ENCODE assay signal across 8 cellular contexts in the genomic region with DNA sequence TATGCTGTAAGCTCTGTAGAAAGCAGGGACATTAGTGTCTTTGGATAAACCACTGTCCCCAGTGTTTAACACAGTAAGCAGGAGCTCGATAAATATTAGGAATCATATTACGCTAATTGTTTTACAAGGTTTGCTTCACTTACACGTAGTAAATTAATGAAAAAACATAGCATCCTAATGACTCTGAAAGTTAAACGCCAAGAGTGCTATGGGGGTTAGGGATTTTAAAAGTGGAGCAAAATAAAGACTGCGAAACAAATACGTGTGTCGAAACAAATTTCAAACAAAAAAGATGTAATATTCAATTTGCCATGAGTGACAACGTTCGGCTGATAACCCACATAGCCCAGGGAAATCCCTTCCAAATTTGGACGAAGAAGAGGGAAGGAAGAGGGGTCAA. TPM values are rescaled to one million over a fixed set of nuclear protein-coding genes. Genes with fewer than 3 reads are reported as not detected.
DNase-seq lines count a peak whose midpoint lies in the region; ATAC-seq and TF ChIP-seq lines count a peak whose summit lies in the region.
"Not testable (repeated sequence)": the region's sequence is repeated elsewhere in the genome, so short reads cannot be mapped to it uniquely, and the experiment has no call there.

No MANE protein-coding gene starts in this region.

- H3K4me3 Mint-ChIP-seq in CD4-positive, alpha-beta memory T cell: peak overlapping the region; percentile 69 to 97 (median 92)
- H3K4me3 Mint-ChIP-seq in activated B cell treated with CpG ODN at 0.5 μM for 24 hours: peak overlapping the region; percentile 92

- H3K27ac ChIP-seq in CD4-positive, alpha-beta memory T cell (ENCODE audit: low read depth, low read length): peak overlapping the region; percentile 87
- H3K27ac ChIP-seq in KOPT-K1 (ENCODE audit: low read depth, low read length, poor library complexity, severe bottlenecking) (peak overlapping the region; percentile 97), esophagus squamous epithelium (peak overlapping the region in 2 of 4 donors; percentile 84 to 88), liver (ENCODE audit: low read depth in 1 of 2, low read length in 2 of 2) (peak overlapping the region; percentile 48 to 94), ovary (peak overlapping the region in 1 of 2 donors; percentile 70)
- H3K27ac ChIP-seq in thymus (ENCODE audit: low read depth): not testable (repeated sequence)

- not testable (repeated sequence) for H3K27me3 Mint-ChIP-seq in CD4-positive, alpha-beta memory T cell; activated B cell treated with CpG ODN at 0.5 μM for 24 hours

- CTCF ChIA-PET in CD4-positive, alpha-beta memory T cell (lab: Charles Lee; ENCODE audit: partially characterized antibody): interaction anchor here (0.7 to 1.5 kb wide), 3 partner anchors 131 to 481 kb away, joined by 3 to 6 read pairs (median 3); no protein-coding TSS in a partner anchor
- CTCF ChIA-PET in activated B cell treated with CpG ODN at 0.5 μM for 24 hours (lab: Charles Lee): interaction anchor here (0.6 kb wide), 1 partner anchor 1778 kb away, joined by 3 read pairs; no protein-coding TSS in a partner anchor

- TF ChIP-seq CTCF in activated B cell treated with CpG ODN at 0.5 μM for 24 hours (IDR thresholded peaks at IDR 0.05); astrocyte of the spinal cord (IDR thresholded peaks at IDR 0.05; ENCODE audit: low read depth, low read length); esophagus squamous epithelium (IDR thresholded peaks at IDR 0.05); liver (IDR thresholded peaks at IDR 0.05; ENCODE audit: low read depth, low read length, missing input control); ovary (IDR thresholded peaks at IDR 0.05): not testable (repeated sequence)

- H3K27ac Mint-ChIP-seq in CD4-positive, alpha-beta memory T cell: peak overlapping the region; percentile 90 to 99 (median 99)
- peak overlapping the region; percentile 74 for H3K27ac Mint-ChIP-seq in activated B cell treated with CpG ODN at 0.5 μM for 24 hours

- TF ChIP-seq RAD21 in liver (IDR thresholded peaks at IDR 0.05): not testable (repeated sequence)

- in situ Hi-C loops in astrocyte of the spinal cord (cut with HindIII; ENCODE audit: low sequenced_read_pairs): not testable (repeated sequence)

- not testable (repeated sequence) for H3K27me3 ChIP-seq in CD4-positive, alpha-beta memory T cell (ENCODE audit: insufficient read depth, low read length); esophagus squamous epithelium; liver (ENCODE audit: control insufficient read depth in 4 of 4, insufficient read depth in 4 of 4, low read length in 3 of 4); ovary; thymus (ENCODE audit: control insufficient read depth, insufficient read depth)

- not testable (repeated sequence) for H3K36me3 ChIP-seq in CD4-positive, alpha-beta memory T cell (ENCODE audit: insufficient read depth, low read length); liver (ENCODE audit: control insufficient read depth in 4 of 4, insufficient read depth in 3 of 4, low read depth in 1 of 4, low read length in 3 of 4); ovary; thymus (ENCODE audit: control insufficient read depth, insufficient read depth)
- peaks cover 14% of the 10 kb centered on the region for H3K36me3 ChIP-seq in KOPT-K1 (ENCODE audit: insufficient read depth, low read length)
- peaks cover 0 to 16% (median 0%) of the 10 kb centered on the region in 3 donors for H3K36me3 ChIP-seq in esophagus squamous epithelium

- TF ChIP-seq POLR2A in esophagus squamous epithelium (IDR thresholded peaks at IDR 0.05); ovary (IDR thresholded peaks at IDR 0.05): not testable (repeated sequence)

- POLR2A ChIA-PET in CD4-positive, alpha-beta memory T cell (lab: Charles Lee; ENCODE audit: partially characterized antibody): interaction anchor here (0.7 to 2.7 kb wide), 3 partner anchors 134 to 554 kb away, joined by 3 to 24 read pairs (median 3); a partner anchor contains a TSS
- POLR2A ChIA-PET in activated B cell treated with CpG ODN at 0.5 μM for 24 hours (lab: Charles Lee): interaction anchor here (0.7 to 1.6 kb wide), 5 partner anchors 133 to 369 kb away, joined by 3 to 6 read pairs (median 3); a partner anchor contains a TSS

- H3K4me3 ChIP-seq in CD4-positive, alpha-beta memory T cell (ENCODE audit: low read length in 2 of 2): peak overlapping the region in 1 of 2 donors; percentile 69
- H3K4me3 ChIP-seq in astrocyte of the spinal cord (ENCODE audit: low read depth, low read length): peak overlapping the region; percentile 41
- H3K4me3 ChIP-seq in esophagus squamous epithelium: peak overlapping the region in 3 of 4 donors; percentile 55 to 68 (median 58)
- peak overlapping the region in 1 of 3 donors; percentile 89 for H3K4me3 ChIP-seq in liver (ENCODE audit: low read depth in 1 of 3, low read length in 3 of 3)
- H3K4me3 ChIP-seq in ovary: peak overlapping the region; percentile 60
- peak overlapping the region; percentile 60 for H3K4me3 ChIP-seq in thymus (ENCODE audit: low read length)

- H3K4me1 ChIP-seq in CD4-positive, alpha-beta memory T cell (ENCODE audit: insufficient read depth, low read length): peaks cover 12% of the 10 kb centered on the region
- peaks cover 0 to 21% (median 0%) of the 10 kb centered on the region in 3 donors for H3K4me1 ChIP-seq in esophagus squamous epithelium
- H3K4me1 ChIP-seq in liver (ENCODE audit: control insufficient read depth in 4 of 4, insufficient read depth in 4 of 4, low read length in 3 of 4); ovary (ENCODE audit: insufficient read depth); thymus (ENCODE audit: control insufficient read depth, insufficient read depth, low read length): not testable (repeated sequence)

- not testable (repeated sequence) for H3K9me3 ChIP-seq in CD4-positive, alpha-beta memory T cell (ENCODE audit: control insufficient read depth in 1 of 2, low read length in 2 of 2); KOPT-K1 (ENCODE audit: insufficient read depth, low read length, poor library complexity, severe bottlenecking); esophagus squamous epithelium; liver (ENCODE audit: control insufficient read depth in 4 of 4, low read length in 3 of 4); ovary; thymus (ENCODE audit: control insufficient read depth)

- H3K4me1 Mint-ChIP-seq in CD4-positive, alpha-beta memory T cell: peaks cover 15 to 30% (median 22%) of the 10 kb centered on the region in 4 donors
- H3K4me1 Mint-ChIP-seq in activated B cell treated with CpG ODN at 0.5 μM for 24 hours: peaks cover 17% of the 10 kb centered on the region

- ATAC-seq in activated B cell treated with CpG ODN at 0.5 μM for 24 hours (ENCODE audit: low read depth): not testable (repeated sequence)

- DNase-seq in CD4-positive, alpha-beta memory T cell; activated B cell treated with CpG ODN at 0.5 μM for 24 hours; esophagus squamous epithelium (lab: John Stamatoyannopoulos, UW); ovary: not testable (repeated sequence)
- DNase-seq in astrocyte of the spinal cord (ENCODE audit: low read depth, low spot score): peak; percentile 0

- TF ChIP-seq EP300 in ovary (IDR thresholded peaks at IDR 0.05): not testable (repeated sequence)

- not testable (repeated sequence) for H3K9me3 Mint-ChIP-seq in CD4-positive, alpha-beta memory T cell; activated B cell treated with CpG ODN at 0.5 μM for 24 hours

- intact Hi-C loops in CD4-positive, alpha-beta memory T cell (cut with micrococcal nuclease): loop anchor here (10.0 kb wide), 1 partner anchor 365 kb away; no protein-coding TSS in a partner anchor
- intact Hi-C loops in activated B cell treated with CpG ODN at 0.5 μM for 24 hours (cut with micrococcal nuclease): loop anchor here (1.0 kb wide), 1 partner anchor 134 kb away; a partner anchor contains a TSS
- intact Hi-C loops in esophagus squamous epithelium (cut with DNase I); ovary (cut with DNase I): not testable (repeated sequence)

- 43 to 53% methylated on average over 9 to 10 of the region's 10 CpGs for WGBS in esophagus squamous epithelium, 2 donors
- 41% methylated on average over 9 of the region's 10 CpGs for WGBS in liver
- 20 to 33% (median 28%) methylated on average over 9 to 10 of the region's 10 CpGs for WGBS in ovary, 3 donors
- 67% methylated on average over 10 of the region's 10 CpGs for WGBS in thymus

- H3K9ac ChIP-seq in liver (ENCODE audit: low read depth in 1 of 2, low read length in 2 of 2): peak overlapping the region in 1 of 2 donors; percentile 53

- peaks cover 0 to 22% of the 10 kb centered on the region in 2 donors for H3K36me3 Mint-ChIP-seq in CD4-positive, alpha-beta memory T cell
- H3K36me3 Mint-ChIP-seq in activated B cell treated with CpG ODN at 0.5 μM for 24 hours (ENCODE audit: low read depth): peaks cover 26% of the 10 kb centered on the region

RNA-seq across cellular contexts. Expression of a gene that starts 37.9 kb away (rescaled TPM):
- total RNA-seq in CD4-positive, alpha-beta memory T cell: 100 to 1,000 TPM; 216 to 271 TPM
- 10 to 100 TPM in 1 of 2 donors, 1 to 10 TPM in 1; 1.8 to 17.0 TPM for polyA plus RNA-seq in CD4-positive, alpha-beta memory T cell
- total RNA-seq in activated B cell treated with CpG ODN at 0.5 μM for 24 hours (391 and 546 TPM in 2 replicates), esophagus squamous epithelium (10 to 100 TPM in 3 of 4 donors, 1 to 10 TPM in 1; 8.7 to 76.9 (median 27.9) TPM), liver (10 to 100 TPM; 44.0 to 49.4 TPM), ovary (100 to 1,000 TPM in 3 of 7 donors, 10 to 100 TPM in 4; 37.3 to 183 (median 59.0) TPM)
- polyA plus RNA-seq in liver (10 to 100 TPM in 1 of 2 donors, 1 to 10 TPM in 1; 2.6 to 23.8 TPM), ovary (10 to 100 TPM in 1 of 2 donors, 1 to 10 TPM in 1; 10.0 to 54.7 TPM), thymus (37.2 TPM)
